ENCODE assay signal across 10 cellular contexts in genomic region chr3:58998476-58999117, GRCh38. TPM values are rescaled to one million over a fixed set of nuclear protein-coding genes. Genes with fewer than 3 reads are reported as not detected.
DNase-seq lines count a peak whose midpoint lies in the region; TF ChIP-seq lines count a peak whose summit lies in the region.
"Had no signal": no experiment of that assay in that cellular context is flagged by ENCODE, and none has a peak within 500 bp of the region (broad histone marks: within the 10 kb centered on the region; RNA-seq: fewer than 3 reads in every experiment).

No MANE protein-coding gene starts in this region.

- in situ Hi-C loops in GM13976 (cut with MboI; ENCODE audit: low sequenced_read_pairs, unreplicated experiment) = no loop called here

- POLR2A ChIA-PET in RWPE1 (lab: Yijun Ruan, JAX; ENCODE audit: low non-redundant PET) = no interaction called here

- peaks cover 4% of the 10 kb centered on the region for H3K36me3 Mint-ChIP-seq in type B pancreatic cell

- no peaks in the 10 kb centered on the region for H3K9me3 Mint-ChIP-seq in type B pancreatic cell

- no peak overlapping the region for H3K27ac ChIP-seq in RWPE1
- H3K27ac ChIP-seq: SK-N-MC, upper lobe of right lung had no signal

- CTCF ChIA-PET in RWPE1 (lab: Yijun Ruan, JAX) = no interaction called here

- no peaks in the 10 kb centered on the region for H3K27me3 Mint-ChIP-seq in type B pancreatic cell

- H3K4me3 ChIP-seq in fibroblast of the aortic adventitia (ENCODE audit: low read depth, low read length) = no peak overlapping the region
- H3K4me3 ChIP-seq: SK-N-MC, upper lobe of right lung had no signal

- H3K4me3 Mint-ChIP-seq in type B pancreatic cell = no peak overlapping the region

- no peak for TF ChIP-seq CTCF in RWPE1 (conservative IDR thresholded peaks at IDR 0.05; ENCODE audit: low read depth)
- TF ChIP-seq CTCF in fibroblast of the aortic adventitia (IDR thresholded peaks at IDR 0.05; ENCODE audit: insufficient read depth, low read length) = no peak
- TF ChIP-seq CTCF in type B pancreatic cell (conservative IDR thresholded peaks at IDR 0.05) = no peak
- no peak for TF ChIP-seq CTCF in GM13976 (IDR thresholded peaks at IDR 0.05; ENCODE audit: borderline replicate concordance, control extremely low read depth, extremely low read depth, insufficient read depth, missing control alignments)

- DNase-seq in stimulated activated CD4-positive, alpha-beta T cell treated with anti-CD3 and anti-CD28 coated beads, Interleukin-12 subunit alpha, Interleukin-12 subunit beta, amount 100 ng/mL, for 48 hours (ENCODE audit: low read depth in 2 of 3, low spot score in 1 of 3) = peak in 2 of 3 donors; percentile 4 to 12
- no peak for DNase-seq in stimulated activated CD4-positive, alpha-beta T cell treated with anti-CD3 and anti-CD28 coated beads, Interleukin-12 subunit alpha, Interleukin-12 subunit beta, amount 100 ng/mL, for 4 hours
- DNase-seq in RWPE1 (ENCODE audit: low spot score) (peak; percentile 94), fibroblast of the aortic adventitia (ENCODE audit: low read depth) (peak; percentile 94), type B pancreatic cell (ENCODE audit: extremely low spot score, unreplicated experiment) (no peak), DMS153 (lab: John Stamatoyannopoulos, UW) (no peak), GM13976 (ENCODE audit: low spot score) (no peak)
- no peak for DNase-seq in activated effector memory CD4-positive, alpha-beta T cell treated with anti-CD3 and anti-CD28 coated beads, Interleukin-2, amount 50 U/mL, for 16 hours
- DNase-seq: upper lobe of right lung had no signal

- H3K4me1 Mint-ChIP-seq in type B pancreatic cell (ENCODE audit: unreplicated experiment) = peaks cover 5% of the 10 kb centered on the region

- H3K27ac Mint-ChIP-seq in type B pancreatic cell = peak overlapping the region; percentile 81

RNA-seq across cellular contexts. Expression of gene CFAP20DC, which starts 51.2 kb away (rescaled TPM):
- total RNA-seq in fibroblast of the aortic adventitia (ENCODE audit: low replicate concordance) (1.3 and 7.3 TPM in 2 replicates), type B pancreatic cell (ENCODE audit: low replicate concordance) (4.7 and 5.2 TPM in 2 replicates)
- total RNA-seq: upper lobe of right lung had no signal

Comparison
In these comparisons a context has a peak if more than half of its experiments do, and no peak if none do; other contexts are left out.
1. DNase-seq: peak in stimulated activated CD4-positive, alpha-beta T cell treated with anti-CD3 and anti-CD28 coated beads, Interleukin-12 subunit alpha, Interleukin-12 subunit beta, amount 100 ng/mL, for 48 hours (2 of 3), RWPE1 (single experiment) and fibroblast of the aortic adventitia (single experiment); none in stimulated activated CD4-positive, alpha-beta T cell treated with anti-CD3 and anti-CD28 coated beads, Interleukin-12 subunit alpha, Interleukin-12 subunit beta, amount 100 ng/mL, for 4 hours (single experiment), type B pancreatic cell (single experiment), activated effector memory CD4-positive, alpha-beta T cell treated with anti-CD3 and anti-CD28 coated beads, Interleukin-2, amount 50 U/mL, for 16 hours (single experiment), DMS153 (single experiment) and GM13976 (single experiment).